Comparison of ENCODE assay signal across 8 cellular contexts in the genomic region with DNA sequence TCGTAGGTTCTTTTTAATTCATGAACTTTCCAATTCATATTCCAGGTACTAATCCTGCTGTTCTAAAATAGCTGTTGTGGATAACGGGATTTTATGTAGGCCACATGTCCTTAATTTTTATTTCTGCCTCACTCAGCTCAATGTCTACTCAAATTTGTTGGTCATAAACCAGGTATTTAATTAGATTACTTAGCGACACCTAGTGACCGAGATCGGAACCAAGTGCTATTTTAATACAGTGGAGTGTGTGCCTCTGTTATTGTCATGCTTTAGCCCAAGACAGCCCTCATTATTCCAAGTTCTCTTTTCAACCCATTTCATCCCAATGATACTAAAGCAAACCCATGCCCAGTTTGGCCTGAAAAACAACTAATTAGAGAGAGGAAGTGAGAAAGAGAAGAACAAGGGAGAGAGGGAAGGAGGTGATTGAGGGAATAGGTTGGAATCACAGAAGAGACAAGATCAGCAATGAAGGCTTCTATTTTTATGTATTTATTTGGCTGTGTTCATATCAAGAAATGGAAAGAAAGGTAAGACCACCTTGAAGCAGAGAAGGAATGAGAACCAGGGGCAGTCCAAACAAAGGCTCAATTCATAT. TPM values are rescaled to one million over a fixed set of nuclear protein-coding genes. Genes with fewer than 3 reads are reported as not detected.
DNase-seq lines count a peak whose midpoint lies in the region; ATAC-seq, FAIRE-seq and TF ChIP-seq lines count a peak whose summit lies in the region.

No MANE protein-coding gene starts in this region.

- H3K79me2 ChIP-seq in SK-N-SH (ENCODE audit: insufficient read depth), result no peaks in the 10 kb centered on the region

- FAIRE-seq in D721Med (lab: Jason Lieb, UNC) (peak; percentile 63), small intestine (lab: Jason Lieb, UNC) (peak; percentile 85)

- H3K36me3 ChIP-seq in SK-N-SH (replicated peaks in 1 of 2; ENCODE audit: control insufficient read depth in 1 of 2, insufficient read depth in 2 of 2, low read length in 1 of 2), result no peaks in the 10 kb centered on the region
- no peaks in the 10 kb centered on the region for H3K36me3 ChIP-seq in right atrium auricular region
- H3K36me3 ChIP-seq in small intestine (ENCODE audit: control insufficient read depth in 2 of 2, insufficient read depth in 2 of 2, low read length in 2 of 2), result no peaks in the 10 kb centered on the region

- H3K27me3 ChIP-seq in SK-N-SH (ENCODE audit: insufficient read depth), result no peaks in the 10 kb centered on the region
- no peaks in the 10 kb centered on the region for H3K27me3 ChIP-seq in right atrium auricular region
- H3K27me3 ChIP-seq in small intestine (ENCODE audit: control insufficient read depth in 2 of 2, insufficient read depth in 2 of 2, low read length in 2 of 2), result no peaks in the 10 kb centered on the region

- H3K4me3 ChIP-seq in SK-N-SH (ENCODE audit: low read depth in 2 of 2, low read length in 1 of 2) (no peak overlapping the region; a peak in 1 of 4 replicates), right atrium auricular region (no peak overlapping the region), small intestine (ENCODE audit: low read depth in 1 of 2, low read length in 2 of 2) (no peak overlapping the region)

- CTCF ChIA-PET in SK-N-SH (lab: Yijun Ruan, JAX), result interaction anchor here (0.6 to 2.1 kb wide), 32 partner anchors 14 to 598 kb away, joined by 3 to 9 read pairs (median 3); a partner anchor contains a TSS

- DNase-seq in D721Med (ENCODE audit: insufficient read length, low spot score), result no peak
- peak; percentile 14 for DNase-seq in NCI-H1048 (lab: John Stamatoyannopoulos, UW)
- DNase-seq in SK-N-SH, result peak; percentile 48
- peak; percentile 67 for DNase-seq in amniotic epithelial cell (ENCODE audit: low read depth)
- DNase-seq in right atrium auricular region (ENCODE audit: low spot score), result peak; percentile 78
- DNase-seq in small intestine, result peak; percentile 80
- DNase-seq in mesenteric fat pad (ENCODE audit: low spot score), result no peak

- H2AFZ ChIP-seq in SK-N-SH (ENCODE audit: low read depth), result peak overlapping the region; percentile 26

- peaks cover 3 to 8% of the 10 kb centered on the region in 2 experiments; a peak in 2 of 4 replicates for H3K4me1 ChIP-seq in SK-N-SH (ENCODE audit: control insufficient read depth in 1 of 2, insufficient read depth in 2 of 2, low read depth in 1 of 2, low read length in 1 of 2)
- H3K4me1 ChIP-seq in right atrium auricular region, result peaks cover 0 to 31% of the 10 kb centered on the region in 2 donors
- no peaks in the 10 kb centered on the region for H3K4me1 ChIP-seq in small intestine (ENCODE audit: control insufficient read depth in 2 of 2, insufficient read depth in 1 of 2, low read depth in 1 of 2, low read length in 1 of 2)

- TF ChIP-seq CTCF in D721Med (IDR thresholded peaks at IDR 0.05; ENCODE audit: insufficient read depth, missing control alignments), result peak; percentile 83
- peak; percentile 78 for TF ChIP-seq CTCF in SK-N-SH (IDR thresholded peaks at IDR 0.05)
- TF ChIP-seq CTCF in right atrium auricular region (IDR thresholded peaks at IDR 0.05), result peak; percentile 66 to 82

- no peaks in the 10 kb centered on the region for H3K9me2 ChIP-seq in SK-N-SH

- H3K9me3 ChIP-seq in SK-N-SH (no peaks in the 10 kb centered on the region), right atrium auricular region (no peaks in the 10 kb centered on the region), small intestine (ENCODE audit: control insufficient read depth, low read depth) (no peaks in the 10 kb centered on the region)

- 19% methylated on average over 5 of the region's 5 CpGs for WGBS in SK-N-SH (ENCODE audit: low lambda C conversion rate)
- 16 to 18% (median 17%) methylated on average over 5 of the region's 5 CpGs for WGBS in small intestine, 3 donors

- TF ChIP-seq RAD21 in SK-N-SH (IDR thresholded peaks at IDR 0.05; ENCODE audit: low read length), result peak; percentile 74

- TF ChIP-seq EP300 in SK-N-SH (IDR thresholded peaks at IDR 0.05; ENCODE audit: borderline replicate concordance in 1 of 2, low read depth in 1 of 2, low read length in 1 of 2), result no peak

- H3K4me2 ChIP-seq in SK-N-SH, result no peak overlapping the region

- H3K27ac ChIP-seq in SK-N-SH (ENCODE audit: low read depth in 2 of 2, low read length in 1 of 2) (peak overlapping the region in 1 of 2 experiments; percentile 11; a peak in 1 of 4 replicates), right atrium auricular region (peak overlapping the region; percentile 29 to 83), small intestine (ENCODE audit: low read depth in 1 of 2, low read length in 1 of 2) (no peak overlapping the region)

- no peak overlapping the region for H3K9ac ChIP-seq in SK-N-SH

- peak; percentile 75 for ATAC-seq in GM21619 (IDR thresholded peaks at IDR 0.05; ENCODE audit: unreplicated experiment)

- peaks cover 8% of the 10 kb centered on the region for H3F3A ChIP-seq in SK-N-SH (replicated peaks; ENCODE audit: insufficient read depth)

- POLR2A ChIA-PET in SK-N-SH (lab: Yijun Ruan, JAX), result no interaction called here

- H4K20me1 ChIP-seq in SK-N-SH (ENCODE audit: insufficient read depth), result no peaks in the 10 kb centered on the region

TF ChIP-seq in SK-N-SH, 30 proteins besides CTCF, POLR2A, EP300 and RAD21:
- TF ChIP-seq SMC3 (IDR thresholded peaks at IDR 0.05; ENCODE audit: low read depth, low read length) (peak; percentile 74), TCF12 (IDR thresholded peaks at IDR 0.05) (peak; percentile 52; the same call in 1 of the 2 replicates), POLR2AphosphoS5 (IDR thresholded peaks at IDR 0.05; ENCODE audit: low read depth, low read length) (no peak), ELF1 (IDR thresholded peaks at IDR 0.05) (no peak), YY1 (IDR thresholded peaks at IDR 0.05; ENCODE audit: low read depth) (peak; percentile 30; the same call in 1 of the 2 replicates), CHD2 (IDR thresholded peaks at IDR 0.05; ENCODE audit: low read length, partially characterized antibody) (peak; percentile 43)
- TF ChIP-seq, protein P1, sequence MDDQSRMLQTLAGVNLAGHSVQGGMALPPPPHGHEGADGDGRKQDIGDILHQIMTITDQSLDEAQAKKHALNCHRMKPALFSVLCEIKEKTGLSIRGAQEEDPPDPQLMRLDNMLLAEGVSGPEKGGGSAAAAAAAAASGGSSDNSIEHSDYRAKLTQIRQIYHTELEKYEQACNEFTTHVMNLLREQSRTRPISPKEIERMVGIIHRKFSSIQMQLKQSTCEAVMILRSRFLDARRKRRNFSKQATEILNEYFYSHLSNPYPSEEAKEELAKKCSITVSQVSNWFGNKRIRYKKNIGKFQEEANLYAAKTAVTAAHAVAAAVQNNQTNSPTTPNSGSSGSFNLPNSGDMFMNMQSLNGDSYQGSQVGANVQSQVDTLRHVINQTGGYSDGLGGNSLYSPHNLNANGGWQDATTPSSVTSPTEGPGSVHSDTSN (IDR thresholded peaks at IDR 0.05), result peak; percentile 28; the same call in 1 of the 2 replicates
TF ChIP-seq in SK-N-SH: peak in this region for 5.

RNA-seq across cellular contexts. Expression of a gene that starts 45.9 kb away (rescaled TPM):
- polyA plus RNA-seq in SK-N-SH (2012; rRNA removed) (not detected in 2 replicates), small intestine (not detected)
- polyA plus RNA-seq in SK-N-SH (2012; cell fraction: cytosol; rRNA removed), result 0.01 TPM in 1 of 2 replicates, not detected in the other
- not detected in 2 replicates for polyA plus RNA-seq in SK-N-SH (2012; cell fraction: nucleus; rRNA removed)
- total RNA-seq in right atrium auricular region (1 to 10 TPM in 1 of 2 donors, not detected in 1; 2.7 TPM), mesenteric fat pad (not detected)

Comparison
In these comparisons a context has a peak if more than half of its experiments do, and no peak if none do; other contexts are left out.
1. DNase-seq: peak in NCI-H1048 (single experiment), SK-N-SH (single experiment), amniotic epithelial cell (single experiment), right atrium auricular region (single experiment) and small intestine (single experiment); none in D721Med (single experiment) and mesenteric fat pad (single experiment).
2. H3K27ac ChIP-seq: peak in right atrium auricular region (2 of 2); none in small intestine (0 of 2).
3. Peak in every context shown above with its lines, with median percentiles within 50 percentile points of each other: CTCF ChIP-seq.